In the genomic region with DNA sequence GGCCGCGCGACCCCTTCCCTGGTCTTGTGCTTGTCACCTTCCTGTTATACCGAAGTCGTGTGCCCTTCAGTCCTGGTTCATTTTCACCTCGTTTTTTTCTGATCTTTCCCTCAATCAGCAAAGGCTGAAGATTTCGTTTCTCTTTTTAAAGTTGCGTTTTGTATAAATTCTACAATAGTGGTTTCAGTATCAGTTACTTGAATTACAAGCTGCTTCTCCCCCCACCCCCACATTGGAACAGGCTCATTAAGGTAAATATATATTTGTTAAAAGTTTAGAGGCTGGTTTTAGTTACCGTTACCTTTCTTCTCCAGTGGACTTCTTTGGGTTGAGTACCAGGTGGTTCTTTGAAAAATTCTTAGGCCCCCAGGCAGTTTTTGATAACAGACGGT, we compare ENCODE assay signal across 8 cellular contexts. TPM values are rescaled to one million over a fixed set of nuclear protein-coding genes. Genes with fewer than 3 reads are reported as not detected.
DNase-seq lines count a peak whose midpoint lies in the region; ATAC-seq and TF ChIP-seq lines count a peak whose summit lies in the region.

No MANE protein-coding gene starts in this region.

- H3K36me3 ChIP-seq in WERI-Rb-1, result peaks cover 39% of the 10 kb centered on the region

- peaks cover 2% of the 10 kb centered on the region for H3K4me1 ChIP-seq in right cardiac atrium (ENCODE audit: control insufficient read depth, insufficient read depth, low read length)

- CTCF ChIA-PET in activated naive CD4-positive, alpha-beta T cell treated with anti-CD3 and anti-CD28 coated beads for 36 hours (lab: Charles Lee), result interaction anchor here (1.3 to 5.6 kb wide), 3 partner anchors 26 to 97 kb away, joined by 3 to 239 read pairs (median 4); no protein-coding TSS in a partner anchor

- peak; percentile 61 for DNase-seq in activated naive CD4-positive, alpha-beta T cell treated with anti-CD3 and anti-CD28 coated beads for 36 hours
- no peak for DNase-seq in activated naive CD4-positive, alpha-beta T cell (lab: John Stamatoyannopoulos, UW)
- DNase-seq in WERI-Rb-1, result no peak
- no peak for DNase-seq in right cardiac atrium
- DNase-seq in stimulated activated naive CD8-positive, alpha-beta T cell treated with anti-CD3 and anti-CD28 coated beads, Interleukin-15, amount 100 ng/mL, for 72 hours, result no peak
- no peak for DNase-seq in NCI-H2227 treated with DMSO at 0.1 percent for 48 hours (lab: John Stamatoyannopoulos, UW)
- no peak for DNase-seq in effector CD8-positive, alpha-beta T cell (lab: John Stamatoyannopoulos, UW)

- peaks cover 57% of the 10 kb centered on the region for H3K4me1 Mint-ChIP-seq in activated naive CD4-positive, alpha-beta T cell treated with anti-CD3 and anti-CD28 coated beads for 36 hours (ENCODE audit: low read depth)
- H3K4me1 Mint-ChIP-seq in stimulated activated naive CD8-positive, alpha-beta T cell treated with anti-CD3 and anti-CD28 coated beads, Interleukin-15, amount 100 ng/mL, for 72 hours, result peaks cover 59% of the 10 kb centered on the region

- H3K27me3 ChIP-seq in WERI-Rb-1 (ENCODE audit: insufficient read depth, low read depth, severe bottlenecking) (no peaks in the 10 kb centered on the region), right cardiac atrium (ENCODE audit: control insufficient read depth, insufficient read depth) (no peaks in the 10 kb centered on the region)

- H3K9me3 ChIP-seq in WERI-Rb-1 (ENCODE audit: severe bottlenecking) (no peaks in the 10 kb centered on the region), right cardiac atrium (ENCODE audit: control insufficient read depth, low read length) (peaks cover 2% of the 10 kb centered on the region)

- no peak for ATAC-seq in right cardiac atrium
- no peak for ATAC-seq in stimulated activated naive CD8-positive, alpha-beta T cell treated with anti-CD3 and anti-CD28 coated beads, Interleukin-15, amount 100 ng/mL, for 72 hours
- ATAC-seq in HG03196 (IDR thresholded peaks at IDR 0.05; ENCODE audit: unreplicated experiment), result no peak

- H3K4me3 Mint-ChIP-seq in activated naive CD4-positive, alpha-beta T cell treated with anti-CD3 and anti-CD28 coated beads for 36 hours, result peak overlapping the region; percentile 99
- peak overlapping the region; percentile 90 to 96 for H3K4me3 Mint-ChIP-seq in stimulated activated naive CD8-positive, alpha-beta T cell treated with anti-CD3 and anti-CD28 coated beads, Interleukin-15, amount 100 ng/mL, for 72 hours

- H3K36me3 Mint-ChIP-seq in activated naive CD4-positive, alpha-beta T cell treated with anti-CD3 and anti-CD28 coated beads for 36 hours (ENCODE audit: low read depth), result peaks cover 24% of the 10 kb centered on the region

- H3K4me3 ChIP-seq in WERI-Rb-1 (ENCODE audit: low read depth, low read length) (peak overlapping the region; percentile 80), right cardiac atrium (ENCODE audit: low read length) (peak overlapping the region; percentile 96)

- intact Hi-C loops in activated naive CD4-positive, alpha-beta T cell treated with anti-CD3 and anti-CD28 coated beads for 36 hours (cut with micrococcal nuclease), result loop anchor here (1.0 to 5.0 kb wide), 7 partner anchors 54 to 1054 kb away; a partner anchor contains a TSS
- intact Hi-C loops in right cardiac atrium (cut with DNase I), result loop anchor here in 3 of 4 donors (5.0 to 10.0 kb wide), 2 partner anchors 91 to 94 kb away; no protein-coding TSS in a partner anchor

- H3K27me3 Mint-ChIP-seq in activated naive CD4-positive, alpha-beta T cell treated with anti-CD3 and anti-CD28 coated beads for 36 hours (ENCODE audit: low read depth), result no peaks in the 10 kb centered on the region
- H3K27me3 Mint-ChIP-seq in stimulated activated naive CD8-positive, alpha-beta T cell treated with anti-CD3 and anti-CD28 coated beads, Interleukin-15, amount 100 ng/mL, for 72 hours, result peaks cover 4% of the 10 kb centered on the region

- 1% methylated on average over 10 of the region's 10 CpGs for WGBS in right cardiac atrium

- no peaks in the 10 kb centered on the region for H3K9me3 Mint-ChIP-seq in activated naive CD4-positive, alpha-beta T cell treated with anti-CD3 and anti-CD28 coated beads for 36 hours
- no peaks in the 10 kb centered on the region for H3K9me3 Mint-ChIP-seq in stimulated activated naive CD8-positive, alpha-beta T cell treated with anti-CD3 and anti-CD28 coated beads, Interleukin-15, amount 100 ng/mL, for 72 hours

- H3K27ac ChIP-seq in WERI-Rb-1 (peak overlapping the region; percentile 98), right cardiac atrium (ENCODE audit: low read length) (peak overlapping the region; percentile 97)

- TF ChIP-seq CTCF in WERI-Rb-1 (IDR thresholded peaks at IDR 0.05; ENCODE audit: low read depth, low read length), result no peak

- H3K27ac Mint-ChIP-seq in activated naive CD4-positive, alpha-beta T cell treated with anti-CD3 and anti-CD28 coated beads for 36 hours, result peak overlapping the region; percentile 99
- H3K27ac Mint-ChIP-seq in stimulated activated naive CD8-positive, alpha-beta T cell treated with anti-CD3 and anti-CD28 coated beads, Interleukin-15, amount 100 ng/mL, for 72 hours, result peak overlapping the region; percentile 97 to 98

RNA-seq across cellular contexts. Expression of a gene that starts 0.9 kb away (rescaled TPM):
- 100 to 1,000 TPM; 397 to 400 TPM for total RNA-seq in activated naive CD4-positive, alpha-beta T cell treated with anti-CD3 and anti-CD28 coated beads for 36 hours
- total RNA-seq in right cardiac atrium, result 100 to 1,000 TPM; 209 to 237 (median 223) TPM
- polyA plus RNA-seq in right cardiac atrium, result 201 TPM
